Comparison of ENCODE assay signal across 1 cellular context in the genomic region with DNA sequence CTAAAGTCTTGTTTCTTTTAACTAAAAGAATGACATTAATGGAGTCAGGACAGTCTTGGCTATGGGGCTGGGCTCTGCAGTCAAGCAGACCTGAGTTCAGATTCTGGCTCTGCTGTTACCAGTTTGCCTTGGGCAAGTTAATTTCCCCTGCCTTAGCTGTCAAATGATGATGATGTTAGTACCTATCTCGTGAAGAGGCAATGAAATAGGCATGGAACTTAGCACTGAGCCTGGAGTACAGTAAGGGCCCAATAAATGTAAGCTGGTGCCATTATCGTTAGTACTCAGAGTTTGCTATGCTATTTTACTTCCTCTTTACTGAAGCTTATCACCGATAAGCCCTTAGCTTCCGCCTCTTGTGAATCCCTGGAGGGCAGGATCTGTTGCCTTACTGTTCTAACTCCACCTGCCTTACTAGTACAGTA.
TF ChIP-seq lines count a peak whose summit lies in the region.

No MANE protein-coding gene starts in this region.

TF ChIP-seq in HepG2, 621 proteins besides CTCF, POLR2A, EP300 and RAD21 (continued from another document):
- TF ChIP-seq, protein P1, sequence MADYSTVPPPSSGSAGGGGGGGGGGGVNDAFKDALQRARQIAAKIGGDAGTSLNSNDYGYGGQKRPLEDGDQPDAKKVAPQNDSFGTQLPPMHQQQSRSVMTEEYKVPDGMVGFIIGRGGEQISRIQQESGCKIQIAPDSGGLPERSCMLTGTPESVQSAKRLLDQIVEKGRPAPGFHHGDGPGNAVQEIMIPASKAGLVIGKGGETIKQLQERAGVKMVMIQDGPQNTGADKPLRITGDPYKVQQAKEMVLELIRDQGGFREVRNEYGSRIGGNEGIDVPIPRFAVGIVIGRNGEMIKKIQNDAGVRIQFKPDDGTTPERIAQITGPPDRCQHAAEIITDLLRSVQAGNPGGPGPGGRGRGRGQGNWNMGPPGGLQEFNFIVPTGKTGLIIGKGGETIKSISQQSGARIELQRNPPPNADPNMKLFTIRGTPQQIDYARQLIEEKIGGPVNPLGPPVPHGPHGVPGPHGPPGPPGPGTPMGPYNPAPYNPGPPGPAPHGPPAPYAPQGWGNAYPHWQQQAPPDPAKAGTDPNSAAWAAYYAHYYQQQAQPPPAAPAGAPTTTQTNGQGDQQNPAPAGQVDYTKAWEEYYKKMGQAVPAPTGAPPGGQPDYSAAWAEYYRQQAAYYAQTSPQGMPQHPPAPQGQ (CRISPR knock-in tag; IDR thresholded peaks at IDR 0.05; ENCODE audit: borderline replicate concordance), result no peak
- TF ChIP-seq ZNF260 (CRISPR knock-in tag; IDR thresholded peaks at IDR 0.05; ENCODE audit: borderline replicate concordance, low read depth), result no peak
- TF ChIP-seq ATM (IDR thresholded peaks at IDR 0.05; ENCODE audit: borderline replicate concordance), result no peak
- TF ChIP-seq IRX3 (CRISPR knock-in tag; IDR thresholded peaks at IDR 0.05; ENCODE audit: borderline replicate concordance, low read depth), result no peak
- no peak for TF ChIP-seq ONECUT2 (CRISPR knock-in tag; IDR thresholded peaks at IDR 0.05)
- no peak for TF ChIP-seq MBD4 (IDR thresholded peaks at IDR 0.05; ENCODE audit: borderline replicate concordance, low read length)
- TF ChIP-seq, protein P2, sequence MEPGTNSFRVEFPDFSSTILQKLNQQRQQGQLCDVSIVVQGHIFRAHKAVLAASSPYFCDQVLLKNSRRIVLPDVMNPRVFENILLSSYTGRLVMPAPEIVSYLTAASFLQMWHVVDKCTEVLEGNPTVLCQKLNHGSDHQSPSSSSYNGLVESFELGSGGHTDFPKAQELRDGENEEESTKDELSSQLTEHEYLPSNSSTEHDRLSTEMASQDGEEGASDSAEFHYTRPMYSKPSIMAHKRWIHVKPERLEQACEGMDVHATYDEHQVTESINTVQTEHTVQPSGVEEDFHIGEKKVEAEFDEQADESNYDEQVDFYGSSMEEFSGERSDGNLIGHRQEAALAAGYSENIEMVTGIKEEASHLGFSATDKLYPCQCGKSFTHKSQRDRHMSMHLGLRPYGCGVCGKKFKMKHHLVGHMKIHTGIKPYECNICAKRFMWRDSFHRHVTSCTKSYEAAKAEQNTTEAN (CRISPR knock-in tag; conservative IDR thresholded peaks at IDR 0.05), result no peak
- TF ChIP-seq, protein P3, sequence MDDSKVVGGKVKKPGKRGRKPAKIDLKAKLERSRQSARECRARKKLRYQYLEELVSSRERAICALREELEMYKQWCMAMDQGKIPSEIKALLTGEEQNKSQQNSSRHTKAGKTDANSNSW (CRISPR knock-in tag; IDR thresholded peaks at IDR 0.05; ENCODE audit: borderline replicate concordance), result no peak
- no peak for TF ChIP-seq ZNF124 (CRISPR knock-in tag; IDR thresholded peaks at IDR 0.05)
- no peak for TF ChIP-seq DPF2 (CRISPR knock-in tag; IDR thresholded peaks at IDR 0.05; ENCODE audit: borderline replicate concordance, low read depth)
- TF ChIP-seq HHEX (CRISPR knock-in tag; IDR thresholded peaks at IDR 0.05), result no peak
- no peak for TF ChIP-seq HDAC2 (CRISPR knock-in tag; IDR thresholded peaks at IDR 0.05)
- no peak for TF ChIP-seq ZNF552 (CRISPR knock-in tag; IDR thresholded peaks at IDR 0.05; ENCODE audit: borderline replicate concordance)
- TF ChIP-seq, protein P4, sequence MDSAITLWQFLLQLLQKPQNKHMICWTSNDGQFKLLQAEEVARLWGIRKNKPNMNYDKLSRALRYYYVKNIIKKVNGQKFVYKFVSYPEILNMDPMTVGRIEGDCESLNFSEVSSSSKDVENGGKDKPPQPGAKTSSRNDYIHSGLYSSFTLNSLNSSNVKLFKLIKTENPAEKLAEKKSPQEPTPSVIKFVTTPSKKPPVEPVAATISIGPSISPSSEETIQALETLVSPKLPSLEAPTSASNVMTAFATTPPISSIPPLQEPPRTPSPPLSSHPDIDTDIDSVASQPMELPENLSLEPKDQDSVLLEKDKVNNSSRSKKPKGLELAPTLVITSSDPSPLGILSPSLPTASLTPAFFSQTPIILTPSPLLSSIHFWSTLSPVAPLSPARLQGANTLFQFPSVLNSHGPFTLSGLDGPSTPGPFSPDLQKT (CRISPR knock-in tag; IDR thresholded peaks at IDR 0.05; ENCODE audit: borderline replicate concordance), result no peak
- TF ChIP-seq HOMEZ (CRISPR knock-in tag; IDR thresholded peaks at IDR 0.05; ENCODE audit: low read depth), result no peak
- TF ChIP-seq MBNL3 (CRISPR knock-in tag; conservative IDR thresholded peaks at IDR 0.05), result no peak
- TF ChIP-seq SP5 (CRISPR knock-in tag; IDR thresholded peaks at IDR 0.05; ENCODE audit: borderline replicate concordance, low read depth), result no peak
- TF ChIP-seq HOXD1 (CRISPR knock-in tag; IDR thresholded peaks at IDR 0.05), result no peak
